Comparison of ENCODE assay signal across 8 cellular contexts in genomic region chr17:82021728-82022309, GRCh38. TPM values are rescaled to one million over a fixed set of nuclear protein-coding genes. Genes with fewer than 3 reads are reported as not detected.
DNase-seq lines count a peak whose midpoint lies in the region; ATAC-seq and TF ChIP-seq lines count a peak whose summit lies in the region.

No MANE protein-coding gene starts in this region.

- peaks cover 8% of the 10 kb centered on the region for H3K79me2 ChIP-seq in osteoblast (ENCODE audit: insufficient read depth, low read length)

- 44 to 45% methylated on average over 15 of the region's 15 CpGs for WGBS in ectodermal cell, 2 experiments
- WGBS in aorta, 2 donors, result 22% methylated on average over 14 to 15 of the region's 15 CpGs

- no peak for TF ChIP-seq CTCF in osteoblast (IDR thresholded peaks at IDR 0.05; ENCODE audit: extremely low read depth, low read depth, low read length)
- no peak for TF ChIP-seq CTCF in GM13977 (IDR thresholded peaks at IDR 0.05; ENCODE audit: extremely low read depth, insufficient read depth, missing control alignments)

- H3K27ac ChIP-seq in ectodermal cell (ENCODE audit: insufficient read depth, low read depth, low read length, poor library complexity, severe bottlenecking) (no peak overlapping the region), osteoblast (ENCODE audit: low read depth, low read length) (peak overlapping the region; percentile 51), aorta (ENCODE audit: low read depth in 1 of 2, low read length in 2 of 2) (no peak overlapping the region)

- peak overlapping the region; percentile 96 for H3K4me2 ChIP-seq in osteoblast (ENCODE audit: insufficient read depth, low read length)

- H3K36me3 ChIP-seq in ectodermal cell (ENCODE audit: control insufficient read depth, insufficient read depth, low read length) (no peaks in the 10 kb centered on the region), osteoblast (ENCODE audit: insufficient read depth, low read length) (no peaks in the 10 kb centered on the region), aorta (ENCODE audit: control insufficient read depth in 1 of 2, insufficient read depth in 2 of 2, low read length in 1 of 2) (no peaks in the 10 kb centered on the region)

- H3K27me3 ChIP-seq in ectodermal cell (ENCODE audit: control insufficient read depth, insufficient read depth, low read length, poor library complexity, severe bottlenecking) (no peaks in the 10 kb centered on the region), osteoblast (ENCODE audit: insufficient read depth, low read length) (no peaks in the 10 kb centered on the region), aorta (ENCODE audit: control insufficient read depth in 1 of 2, insufficient read depth in 2 of 2, low read length in 1 of 2) (no peaks in the 10 kb centered on the region)

- intact Hi-C loops in aorta (cut with DNase I), result loop anchor here (1.0 to 2.0 kb wide), 2 partner anchors 63 kb away; no protein-coding TSS in a partner anchor

- no peaks in the 10 kb centered on the region for H3K9me3 ChIP-seq in ectodermal cell (ENCODE audit: control insufficient read depth, low read length)
- H3K9me3 ChIP-seq in osteoblast (ENCODE audit: low read depth, low read length), result no peaks in the 10 kb centered on the region
- H3K9me3 ChIP-seq in aorta (ENCODE audit: control insufficient read depth, low read length), result no peaks in the 10 kb centered on the region

- H3K4me3 ChIP-seq in ectodermal cell (ENCODE audit: insufficient read depth, low read depth, low read length) (peak overlapping the region; percentile 79), osteoblast (ENCODE audit: insufficient read depth, low read length) (peak overlapping the region; percentile 92), aorta (ENCODE audit: low read length in 2 of 2) (peak overlapping the region in 1 of 2 donors; percentile 65)

- H4K20me1 ChIP-seq in osteoblast (ENCODE audit: insufficient read depth, low read length), result peaks cover 28% of the 10 kb centered on the region

- peak; percentile 43 for DNase-seq in ELR (ENCODE audit: low read depth)
- peak; percentile 44 for DNase-seq in NCI-H69 (lab: John Stamatoyannopoulos, UW)
- peak; percentile 89 for DNase-seq in osteoblast (ENCODE audit: insufficient read length, low spot score, missing footprints)
- DNase-seq in glomerular visceral epithelial cell (ENCODE audit: extremely low spot score), result no peak
- no peak for DNase-seq in GM13977 (ENCODE audit: low spot score)
- DNase-seq in aorta, result no peak

- no peak for ATAC-seq in HG03520 (IDR thresholded peaks at IDR 0.05; ENCODE audit: unreplicated experiment)
- no peak for ATAC-seq in aorta (ENCODE audit: low FRiP score)

- H3K4me1 ChIP-seq in ectodermal cell (ENCODE audit: control insufficient read depth, insufficient read depth, low read length) (peaks cover 17% of the 10 kb centered on the region), osteoblast (ENCODE audit: insufficient read depth, low read length) (peaks cover 21% of the 10 kb centered on the region), aorta (ENCODE audit: control insufficient read depth in 1 of 2, insufficient read depth in 2 of 2, low read length in 2 of 2) (no peaks in the 10 kb centered on the region)

- peak overlapping the region; percentile 77 for H2AFZ ChIP-seq in osteoblast (ENCODE audit: low read length)

- in situ Hi-C loops in GM13977 (cut with MboI; ENCODE audit: low pct_unique_long_range_greater_than_20kb, low sequenced_read_pairs, unreplicated experiment), result no loop called here

RNA-seq across cellular contexts. Expression of gene CENPX, which starts 0.9 kb away (rescaled TPM):
- polyA plus RNA-seq in ectodermal cell (2013, experiment 1 of 4), result 81.5 TPM
- polyA plus RNA-seq in ectodermal cell (2013, experiment 2 of 4), result 79.1 TPM
- 67.4 TPM for polyA plus RNA-seq in ectodermal cell (2013, experiment 3 of 4)
- 68.3 TPM for polyA plus RNA-seq in ectodermal cell (2013, experiment 4 of 4)
- total RNA-seq in osteoblast (13.8 and 18.8 TPM in 2 replicates), aorta (10 to 100 TPM; 31.0 to 33.2 TPM)
- 100 to 1,000 TPM; 109 TPM for polyA plus RNA-seq in aorta

RNA-seq across cellular contexts. Expression of gene LRRC45, which starts 1.3 kb away (rescaled TPM):
- 30.0 TPM for polyA plus RNA-seq in ectodermal cell (2013, experiment 1 of 4)
- polyA plus RNA-seq in ectodermal cell (2013, experiment 2 of 4), result 27.4 TPM
- polyA plus RNA-seq in ectodermal cell (2013, experiment 3 of 4), result 24.5 TPM
- 21.4 TPM for polyA plus RNA-seq in ectodermal cell (2013, experiment 4 of 4)
- total RNA-seq in osteoblast (12.1 and 13.4 TPM in 2 replicates), aorta (1 to 10 TPM; 4.3 to 10.0 TPM)
- 10 to 100 TPM in 1 of 2 donors, 1 to 10 TPM in 1; 3.1 to 20.1 TPM for polyA plus RNA-seq in aorta

RNA-seq across cellular contexts. Expression of gene RAC3, which starts 9.7 kb away (rescaled TPM):
- polyA plus RNA-seq in ectodermal cell (2013, experiment 1 of 4), result 82.3 TPM
- polyA plus RNA-seq in ectodermal cell (2013, experiment 2 of 4), result 64.4 TPM
- 63.3 TPM for polyA plus RNA-seq in ectodermal cell (2013, experiment 3 of 4)
- polyA plus RNA-seq in ectodermal cell (2013, experiment 4 of 4), result 56.0 TPM
- total RNA-seq in osteoblast (0.59 and 1.8 TPM in 2 replicates), aorta (under 1 TPM in 1 of 2 donors, not detected in 1; 0.57 TPM)
- polyA plus RNA-seq in aorta, result 1 to 10 TPM in 1 of 2 donors, under 1 TPM in 1; 0.63 to 2.8 TPM

RNA-seq across cellular contexts. Expression of gene DCXR, which starts 15.7 kb away (rescaled TPM):
- 63.2 TPM for polyA plus RNA-seq in ectodermal cell (2013, experiment 1 of 4)
- polyA plus RNA-seq in ectodermal cell (2013, experiment 2 of 4), result 55.2 TPM
- polyA plus RNA-seq in ectodermal cell (2013, experiment 3 of 4), result 60.7 TPM
- 61.4 TPM for polyA plus RNA-seq in ectodermal cell (2013, experiment 4 of 4)
- total RNA-seq in osteoblast (23.9 and 31.8 TPM in 2 replicates), aorta (10 to 100 TPM; 34.9 to 62.2 TPM)
- 10 to 100 TPM; 80.1 to 81.0 TPM for polyA plus RNA-seq in aorta

RNA-seq across cellular contexts. Expression of gene RFNG, which starts 29.8 kb away (rescaled TPM):
- polyA plus RNA-seq in ectodermal cell (2013, experiment 1 of 4), result 40.9 TPM
- 35.2 TPM for polyA plus RNA-seq in ectodermal cell (2013, experiment 2 of 4)
- 32.7 TPM for polyA plus RNA-seq in ectodermal cell (2013, experiment 3 of 4)
- polyA plus RNA-seq in ectodermal cell (2013, experiment 4 of 4), result 41.1 TPM
- total RNA-seq in osteoblast, result 46.3 and 52.7 TPM in 2 replicates
- total RNA-seq in aorta, result 10 to 100 TPM; 28.2 to 34.0 TPM
- polyA plus RNA-seq in aorta, result 10 to 100 TPM; 28.3 to 73.0 TPM

Comparison
In these comparisons a context has a peak if more than half of its experiments do, and no peak if none do; other contexts are left out.
1. DNase-seq: peak in ELR (single experiment), NCI-H69 (single experiment) and osteoblast (single experiment); none in glomerular visceral epithelial cell (single experiment), GM13977 (single experiment) and aorta (0 of 2).